In the genomic region with DNA sequence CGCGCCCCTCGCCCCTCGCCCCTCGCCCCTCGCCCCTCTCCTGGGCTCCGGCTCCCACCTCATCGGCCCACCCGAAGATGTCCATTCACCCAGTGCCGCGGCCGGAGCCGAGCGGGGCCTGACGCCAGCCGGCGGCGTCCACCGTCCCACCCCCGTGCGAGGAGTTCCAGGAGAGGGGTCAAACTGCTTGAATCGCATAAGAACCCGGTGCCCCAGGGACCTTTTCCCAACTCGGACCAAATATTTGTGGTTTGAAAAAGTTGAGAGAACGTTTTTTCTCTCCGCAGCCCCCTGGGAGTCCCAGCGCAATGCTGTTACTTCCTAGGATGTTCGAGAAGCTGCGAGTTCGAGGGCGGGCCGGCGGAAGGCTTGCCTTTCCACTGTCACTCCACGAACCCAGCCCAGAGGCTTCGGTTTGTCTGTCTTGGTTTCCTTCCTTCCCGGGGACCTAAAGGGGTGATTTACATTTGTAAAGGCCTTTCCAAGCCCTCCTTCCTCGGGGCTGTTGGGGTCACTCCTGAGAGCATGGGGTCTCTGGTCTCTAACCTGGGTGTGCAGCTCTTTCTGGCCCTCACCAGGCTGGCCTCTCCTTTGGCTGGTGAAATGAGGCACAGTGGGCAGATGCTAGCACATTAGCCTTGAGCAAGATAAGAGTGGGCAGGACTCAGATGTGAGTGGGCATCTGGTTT, we compare ENCODE assay signal across 7 cellular contexts. TPM values are rescaled to one million over a fixed set of nuclear protein-coding genes. Genes with fewer than 3 reads are reported as not detected.
DNase-seq lines count a peak whose midpoint lies in the region; ATAC-seq and TF ChIP-seq lines count a peak whose summit lies in the region.

No MANE protein-coding gene starts in this region.

- no peak for TF ChIP-seq POLR2A in Peyer's patch (IDR thresholded peaks at IDR 0.05)
- TF ChIP-seq POLR2A in suprapubic skin (IDR thresholded peaks at IDR 0.05): no peak

- ATAC-seq in lower lobe of right lung (peak; percentile 23 to 31), GM18519 (IDR thresholded peaks at IDR 0.05; ENCODE audit: low FRiP score, unreplicated experiment) (no peak), GM21360 (IDR thresholded peaks at IDR 0.05; ENCODE audit: unreplicated experiment) (no peak)

- 44% methylated on average over 34 of the region's 37 CpGs for WGBS in suprapubic skin

- TF ChIP-seq CTCF in Peyer's patch (IDR thresholded peaks at IDR 0.05): no peak
- TF ChIP-seq CTCF in colonic mucosa (IDR thresholded peaks at IDR 0.05): no peak
- TF ChIP-seq CTCF in lower lobe of right lung (IDR thresholded peaks at IDR 0.05): no peak
- no peak for TF ChIP-seq CTCF in suprapubic skin (IDR thresholded peaks at IDR 0.05)

- DNase-seq in Peyer's patch (no peak), colonic mucosa (no peak), lower lobe of right lung (no peak), suprapubic skin (ENCODE audit: low spot score in 2 of 2) (no peak), activated gamma-delta T cell (lab: John Stamatoyannopoulos, UW) (no peak)

- H3K36me3 ChIP-seq in Peyer's patch: no peaks in the 10 kb centered on the region
- H3K36me3 ChIP-seq in colonic mucosa: no peaks in the 10 kb centered on the region
- H3K36me3 ChIP-seq in lower lobe of right lung: no peaks in the 10 kb centered on the region
- H3K36me3 ChIP-seq in suprapubic skin: no peaks in the 10 kb centered on the region

- intact Hi-C loops in colonic mucosa (cut with DNase I): no loop called here
- intact Hi-C loops in lower lobe of right lung (cut with DNase I): no loop called here

- H3K27ac ChIP-seq in Peyer's patch (peak overlapping the region; percentile 58 to 81 (median 80)), colonic mucosa (peak overlapping the region; percentile 58), lower lobe of right lung (peak overlapping the region; percentile 82), suprapubic skin (peak overlapping the region; percentile 63)

- H3K4me1 ChIP-seq in Peyer's patch (peaks cover 0 to 22% (median 15%) of the 10 kb centered on the region in 4 donors), colonic mucosa (no peaks in the 10 kb centered on the region), lower lobe of right lung (peaks cover 84% of the 10 kb centered on the region), suprapubic skin (peaks cover 32% of the 10 kb centered on the region)

- no peak for TF ChIP-seq EP300 in suprapubic skin (IDR thresholded peaks at IDR 0.05)

- H3K9ac ChIP-seq in colonic mucosa (ENCODE audit: low read depth in 2 of 2, low read length in 2 of 2): peak overlapping the region; percentile 24 to 72

- peak overlapping the region; percentile 40 to 47 (median 44) for H3K4me3 ChIP-seq in Peyer's patch
- peak overlapping the region; percentile 22 for H3K4me3 ChIP-seq in colonic mucosa
- H3K4me3 ChIP-seq in lower lobe of right lung: peak overlapping the region; percentile 55
- peak overlapping the region; percentile 49 for H3K4me3 ChIP-seq in suprapubic skin

- H3K9me3 ChIP-seq in Peyer's patch: no peaks in the 10 kb centered on the region
- no peaks in the 10 kb centered on the region for H3K9me3 ChIP-seq in colonic mucosa
- H3K9me3 ChIP-seq in lower lobe of right lung: no peaks in the 10 kb centered on the region
- no peaks in the 10 kb centered on the region for H3K9me3 ChIP-seq in suprapubic skin

- H3K27me3 ChIP-seq in Peyer's patch: no peaks in the 10 kb centered on the region
- no peaks in the 10 kb centered on the region for H3K27me3 ChIP-seq in colonic mucosa
- no peaks in the 10 kb centered on the region for H3K27me3 ChIP-seq in lower lobe of right lung (ENCODE audit: low read depth)
- no peaks in the 10 kb centered on the region for H3K27me3 ChIP-seq in suprapubic skin

RNA-seq across cellular contexts. Expression of a gene that starts 38.0 kb away (rescaled TPM):
- total RNA-seq in Peyer's patch: 10 to 100 TPM; 21.9 to 78.4 (median 31.3) TPM
- 10 to 100 TPM; 19.3 to 37.6 TPM for total RNA-seq in colonic mucosa
- 123 TPM for total RNA-seq in lower lobe of right lung
- total RNA-seq in suprapubic skin: 10 to 100 TPM; 21.7 to 42.6 (median 33.7) TPM

Comparison
In these comparisons a context has a peak if more than half of its experiments do, and no peak if none do; other contexts are left out.
1. ATAC-seq: peak in lower lobe of right lung (2 of 2); none in GM18519 (single experiment) and GM21360 (single experiment).
2. Peak in every context shown above with its lines, with median percentiles within 50 percentile points of each other: H3K27ac ChIP-seq and H3K4me3 ChIP-seq.